Comparison of ENCODE assay signal across 18 cellular contexts in genomic region chr12:82964446-82964845, GRCh38.
DNase-seq lines count a peak whose midpoint lies in the region; ATAC-seq lines count a peak whose summit lies in the region.
"Had no signal": no experiment of that assay in that cellular context is flagged by ENCODE, and none has a peak within 500 bp of the region (broad histone marks: within the 10 kb centered on the region; RNA-seq: fewer than 3 reads in every experiment).

No MANE protein-coding gene starts in this region.

- no peaks in the 10 kb centered on the region for H3K79me2 ChIP-seq in trophoblast cell (ENCODE audit: control insufficient read depth, insufficient read depth, low read length, poor library complexity)

- H3K23ac ChIP-seq in trophoblast cell (ENCODE audit: low read length): no peak overlapping the region

- no peak overlapping the region for H3K9ac ChIP-seq in trophoblast cell (ENCODE audit: low read length)
- H3K9ac ChIP-seq: BLaER1 treated with 17β-estradiol and CSF1 and Interleukin-3, amounts not matched to agents 10 nM and 100 nM had no signal

- peak overlapping the region; percentile 87 for H3K27ac ChIP-seq in trophoblast cell (ENCODE audit: low read depth, low read length)
- H3K27ac ChIP-seq: A549, left lung had no signal

- no peak overlapping the region for H3K4me3 ChIP-seq in trophoblast cell (ENCODE audit: low read depth, low read length)
- H3K4me3 ChIP-seq: A549; BLaER1 treated with 17β-estradiol and CSF1 and Interleukin-3, amounts not matched to agents 10 nM and 100 nM; left lung; mucosa of descending colon had no signal

- no peak overlapping the region for H2BK120ac ChIP-seq in trophoblast cell (ENCODE audit: insufficient read depth, low read length, poor library complexity)

- no peak overlapping the region for H3K14ac ChIP-seq in trophoblast cell (ENCODE audit: low read length)

- no peaks in the 10 kb centered on the region for H3K27me3 ChIP-seq in trophoblast cell (ENCODE audit: insufficient read depth, low read length)
- H3K27me3 ChIP-seq: BLaER1 treated with 17β-estradiol and CSF1 and Interleukin-3, amounts not matched to agents 10 nM and 100 nM; left lung had no signal

- H2AFZ ChIP-seq in trophoblast cell (ENCODE audit: insufficient read depth, low read length, poor library complexity): no peak overlapping the region

- H4K8ac ChIP-seq in trophoblast cell (ENCODE audit: low read depth, low read length): no peak overlapping the region

- peak overlapping the region; percentile 38 for H3K4me2 ChIP-seq in trophoblast cell (ENCODE audit: low read length)
- H3K4me2 ChIP-seq: A549; BLaER1 treated with 17β-estradiol and CSF1 and Interleukin-3, amounts not matched to agents 10 nM and 100 nM had no signal

- WGBS in trophoblast cell (ENCODE audit: extremely low coverage, insufficient coverage, insufficient read length): no CpG with 5 or more reads among the region's 3 CpGs

- no peak overlapping the region for H4K12ac ChIP-seq in trophoblast cell (ENCODE audit: low read depth, low read length)

- H3K9me3 ChIP-seq in trophoblast cell (ENCODE audit: insufficient read depth, low read depth, low read length): no peaks in the 10 kb centered on the region
- H3K9me3 ChIP-seq: A549; BLaER1 treated with 17β-estradiol and CSF1 and Interleukin-3, amounts not matched to agents 10 nM and 100 nM; left lung; mucosa of descending colon had no signal

- ATAC-seq in HG03378 (IDR thresholded peaks at IDR 0.05; ENCODE audit: unreplicated experiment): no peak
- ATAC-seq: A549; activated naive CD8-positive, alpha-beta T cell treated with anti-CD3 and anti-CD28 coated beads, Interleukin-2, amount 50 U/mL, for 24 hours; HepG2; left lung; mucosa of descending colon had no signal

- H3K4ac ChIP-seq in trophoblast cell (ENCODE audit: low read depth, low read length): no peak overlapping the region

- no peak overlapping the region for H2BK5ac ChIP-seq in trophoblast cell (ENCODE audit: low read depth, low read length, poor library complexity)

- peaks cover 5% of the 10 kb centered on the region for H3K79me1 ChIP-seq in trophoblast cell (ENCODE audit: low read length)

- DNase-seq in NCI-H1417 (lab: John Stamatoyannopoulos, UW) (peak; percentile 11 to 59 (median 36)), NCI-H1417 treated with DMSO at 0.1 percent for 48 hours (lab: John Stamatoyannopoulos, UW) (no peak), NCI-H526 (lab: John Stamatoyannopoulos, UW) (peak; percentile 43 to 65), dedifferentiated amniotic fluid mesenchymal stem cell (ENCODE audit: extremely low spot score) (peak; percentile 15), trophoblast cell (peak in 1 of 2 donors; percentile 56), GOT3 (lab: John Stamatoyannopoulos, UW) (no peak)
- DNase-seq in activated effector memory CD4-positive, alpha-beta T cell treated with Interleukin-2 at 50 U/mL for 16 hours: no peak
- DNase-seq: activated CD4-positive, alpha-beta T cell treated with anti-CD3 and anti-CD28 coated beads for 1 hour; activated naive CD8-positive, alpha-beta T cell treated with anti-CD3 and anti-CD28 coated beads, Interleukin-2, amount 50 U/mL, for 24 hours; Calu3; effector memory CD4-positive, alpha-beta T cell; left lung; mucosa of descending colon; T1000 had no signal

- no peak overlapping the region for H2AK5ac ChIP-seq in trophoblast cell (ENCODE audit: low read length)

- no peak overlapping the region for H4K91ac ChIP-seq in trophoblast cell (ENCODE audit: low read depth, low read length)

- H3K18ac ChIP-seq in trophoblast cell (ENCODE audit: low read length): no peak overlapping the region

- no peak overlapping the region for H2BK12ac ChIP-seq in trophoblast cell (ENCODE audit: low read length)

- no peaks in the 10 kb centered on the region for H3K36me3 ChIP-seq in trophoblast cell (ENCODE audit: control insufficient read depth in 1 of 2, insufficient read depth in 2 of 2, low read length in 2 of 2)
- H3K36me3 ChIP-seq: BLaER1 treated with 17β-estradiol and CSF1 and Interleukin-3, amounts not matched to agents 10 nM and 100 nM; left lung had no signal

- peaks cover 0 to 3% of the 10 kb centered on the region in 2 experiments for H3K4me1 ChIP-seq in trophoblast cell (ENCODE audit: control insufficient read depth in 1 of 2, insufficient read depth in 2 of 2, low read length in 2 of 2)
- H3K4me1 ChIP-seq: A549 had no signal

Comparison
In these comparisons a context has a peak if more than half of its experiments do, and no peak if none do; other contexts are left out.
1. DNase-seq: peak in NCI-H1417 (3 of 3), NCI-H526 (2 of 2) and dedifferentiated amniotic fluid mesenchymal stem cell (single experiment); none in NCI-H1417 treated with DMSO at 0.1 percent for 48 hours (single experiment), GOT3 (single experiment) and activated effector memory CD4-positive, alpha-beta T cell treated with Interleukin-2 at 50 U/mL for 16 hours (single experiment).